ENCODE assay signal across 1 cellular context in genomic region chr19:45276284-45276687, GRCh38.
TF ChIP-seq lines count a peak whose summit lies in the region.

No MANE protein-coding gene starts in this region.

TF ChIP-seq in HepG2, 621 proteins besides CTCF, POLR2A, EP300 and RAD21 (continued from another document):
- TF ChIP-seq, protein P1, sequence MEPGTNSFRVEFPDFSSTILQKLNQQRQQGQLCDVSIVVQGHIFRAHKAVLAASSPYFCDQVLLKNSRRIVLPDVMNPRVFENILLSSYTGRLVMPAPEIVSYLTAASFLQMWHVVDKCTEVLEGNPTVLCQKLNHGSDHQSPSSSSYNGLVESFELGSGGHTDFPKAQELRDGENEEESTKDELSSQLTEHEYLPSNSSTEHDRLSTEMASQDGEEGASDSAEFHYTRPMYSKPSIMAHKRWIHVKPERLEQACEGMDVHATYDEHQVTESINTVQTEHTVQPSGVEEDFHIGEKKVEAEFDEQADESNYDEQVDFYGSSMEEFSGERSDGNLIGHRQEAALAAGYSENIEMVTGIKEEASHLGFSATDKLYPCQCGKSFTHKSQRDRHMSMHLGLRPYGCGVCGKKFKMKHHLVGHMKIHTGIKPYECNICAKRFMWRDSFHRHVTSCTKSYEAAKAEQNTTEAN (CRISPR knock-in tag; conservative IDR thresholded peaks at IDR 0.05) = no peak
- TF ChIP-seq FOXA1 (IDR thresholded peaks at IDR 0.05) (no peak), FOXA1 (CRISPR knock-in tag; IDR thresholded peaks at IDR 0.05) (peak; percentile 82), CHCHD3 (CRISPR knock-in tag; IDR thresholded peaks at IDR 0.05) (no peak)
